1 cellular context compared by ENCODE assay signal in the genomic region with DNA sequence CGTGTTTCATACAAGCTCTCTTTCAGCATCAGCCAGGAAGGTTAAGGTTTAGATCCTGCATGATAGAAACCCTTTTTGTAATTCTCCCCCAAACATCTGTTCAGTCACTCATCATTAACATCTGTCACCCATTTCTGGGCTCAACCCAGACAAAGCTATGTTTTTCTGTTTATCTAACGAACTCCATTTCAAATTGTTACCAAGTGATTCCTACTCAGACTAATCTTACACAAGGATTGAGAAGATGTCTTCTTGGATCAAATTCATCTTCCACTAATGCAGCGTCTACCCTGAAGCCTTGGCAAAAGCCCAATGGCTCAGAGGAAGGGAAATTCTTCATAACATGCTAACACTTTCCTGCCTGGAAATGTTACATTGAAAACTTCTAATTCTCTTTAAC.
TF ChIP-seq lines count a peak whose summit lies in the region.

No MANE protein-coding gene starts in this region.

TF ChIP-seq in K562, 482 proteins besides CTCF, POLR2A, EP300 and RAD21:
- TF ChIP-seq HIVEP1 (CRISPR knock-in tag; IDR thresholded peaks at IDR 0.05) (no peak), EWSR1 (IDR thresholded peaks at IDR 0.05; ENCODE audit: borderline replicate concordance, low read depth, partially characterized antibody) (no peak)
- TF ChIP-seq, protein P1, sequence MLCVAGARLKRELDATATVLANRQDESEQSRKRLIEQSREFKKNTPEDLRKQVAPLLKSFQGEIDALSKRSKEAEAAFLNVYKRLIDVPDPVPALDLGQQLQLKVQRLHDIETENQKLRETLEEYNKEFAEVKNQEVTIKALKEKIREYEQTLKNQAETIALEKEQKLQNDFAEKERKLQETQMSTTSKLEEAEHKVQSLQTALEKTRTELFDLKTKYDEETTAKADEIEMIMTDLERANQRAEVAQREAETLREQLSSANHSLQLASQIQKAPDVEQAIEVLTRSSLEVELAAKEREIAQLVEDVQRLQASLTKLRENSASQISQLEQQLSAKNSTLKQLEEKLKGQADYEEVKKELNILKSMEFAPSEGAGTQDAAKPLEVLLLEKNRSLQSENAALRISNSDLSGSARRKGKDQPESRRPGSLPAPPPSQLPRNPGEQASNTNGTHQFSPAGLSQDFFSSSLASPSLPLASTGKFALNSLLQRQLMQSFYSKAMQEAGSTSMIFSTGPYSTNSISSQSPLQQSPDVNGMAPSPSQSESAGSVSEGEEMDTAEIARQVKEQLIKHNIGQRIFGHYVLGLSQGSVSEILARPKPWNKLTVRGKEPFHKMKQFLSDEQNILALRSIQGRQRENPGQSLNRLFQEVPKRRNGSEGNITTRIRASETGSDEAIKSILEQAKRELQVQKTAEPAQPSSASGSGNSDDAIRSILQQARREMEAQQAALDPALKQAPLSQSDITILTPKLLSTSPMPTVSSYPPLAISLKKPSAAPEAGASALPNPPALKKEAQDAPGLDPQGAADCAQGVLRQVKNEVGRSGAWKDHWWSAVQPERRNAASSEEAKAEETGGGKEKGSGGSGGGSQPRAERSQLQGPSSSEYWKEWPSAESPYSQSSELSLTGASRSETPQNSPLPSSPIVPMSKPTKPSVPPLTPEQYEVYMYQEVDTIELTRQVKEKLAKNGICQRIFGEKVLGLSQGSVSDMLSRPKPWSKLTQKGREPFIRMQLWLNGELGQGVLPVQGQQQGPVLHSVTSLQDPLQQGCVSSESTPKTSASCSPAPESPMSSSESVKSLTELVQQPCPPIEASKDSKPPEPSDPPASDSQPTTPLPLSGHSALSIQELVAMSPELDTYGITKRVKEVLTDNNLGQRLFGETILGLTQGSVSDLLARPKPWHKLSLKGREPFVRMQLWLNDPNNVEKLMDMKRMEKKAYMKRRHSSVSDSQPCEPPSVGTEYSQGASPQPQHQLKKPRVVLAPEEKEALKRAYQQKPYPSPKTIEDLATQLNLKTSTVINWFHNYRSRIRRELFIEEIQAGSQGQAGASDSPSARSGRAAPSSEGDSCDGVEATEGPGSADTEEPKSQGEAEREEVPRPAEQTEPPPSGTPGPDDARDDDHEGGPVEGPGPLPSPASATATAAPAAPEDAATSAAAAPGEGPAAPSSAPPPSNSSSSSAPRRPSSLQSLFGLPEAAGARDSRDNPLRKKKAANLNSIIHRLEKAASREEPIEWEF (CRISPR knock-in tag; IDR thresholded peaks at IDR 0.05) = no peak
- TF ChIP-seq, protein P2, sequence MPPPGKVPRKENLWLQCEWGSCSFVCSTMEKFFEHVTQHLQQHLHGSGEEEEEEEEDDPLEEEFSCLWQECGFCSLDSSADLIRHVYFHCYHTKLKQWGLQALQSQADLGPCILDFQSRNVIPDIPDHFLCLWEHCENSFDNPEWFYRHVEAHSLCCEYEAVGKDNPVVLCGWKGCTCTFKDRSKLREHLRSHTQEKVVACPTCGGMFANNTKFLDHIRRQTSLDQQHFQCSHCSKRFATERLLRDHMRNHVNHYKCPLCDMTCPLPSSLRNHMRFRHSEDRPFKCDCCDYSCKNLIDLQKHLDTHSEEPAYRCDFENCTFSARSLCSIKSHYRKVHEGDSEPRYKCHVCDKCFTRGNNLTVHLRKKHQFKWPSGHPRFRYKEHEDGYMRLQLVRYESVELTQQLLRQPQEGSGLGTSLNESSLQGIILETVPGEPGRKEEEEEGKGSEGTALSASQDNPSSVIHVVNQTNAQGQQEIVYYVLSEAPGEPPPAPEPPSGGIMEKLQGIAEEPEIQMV (tag; conservative IDR thresholded peaks at IDR 0.05; ENCODE audit: low read depth) = no peak
- TF ChIP-seq, protein P3, sequence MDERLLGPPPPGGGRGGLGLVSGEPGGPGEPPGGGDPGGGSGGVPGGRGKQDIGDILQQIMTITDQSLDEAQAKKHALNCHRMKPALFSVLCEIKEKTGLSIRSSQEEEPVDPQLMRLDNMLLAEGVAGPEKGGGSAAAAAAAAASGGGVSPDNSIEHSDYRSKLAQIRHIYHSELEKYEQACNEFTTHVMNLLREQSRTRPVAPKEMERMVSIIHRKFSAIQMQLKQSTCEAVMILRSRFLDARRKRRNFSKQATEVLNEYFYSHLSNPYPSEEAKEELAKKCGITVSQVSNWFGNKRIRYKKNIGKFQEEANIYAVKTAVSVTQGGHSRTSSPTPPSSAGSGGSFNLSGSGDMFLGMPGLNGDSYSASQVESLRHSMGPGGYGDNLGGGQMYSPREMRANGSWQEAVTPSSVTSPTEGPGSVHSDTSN (CRISPR knock-in tag; IDR thresholded peaks at IDR 0.05; ENCODE audit: low read depth) = no peak
- TF ChIP-seq, protein P3 (tag; conservative IDR thresholded peaks at IDR 0.05; ENCODE audit: low read depth) = 0 out of 2 replicates have a peak, but pooled peaks have one; percentile 8
